ENCODE assay signal across 8 cellular contexts in the genomic region with DNA sequence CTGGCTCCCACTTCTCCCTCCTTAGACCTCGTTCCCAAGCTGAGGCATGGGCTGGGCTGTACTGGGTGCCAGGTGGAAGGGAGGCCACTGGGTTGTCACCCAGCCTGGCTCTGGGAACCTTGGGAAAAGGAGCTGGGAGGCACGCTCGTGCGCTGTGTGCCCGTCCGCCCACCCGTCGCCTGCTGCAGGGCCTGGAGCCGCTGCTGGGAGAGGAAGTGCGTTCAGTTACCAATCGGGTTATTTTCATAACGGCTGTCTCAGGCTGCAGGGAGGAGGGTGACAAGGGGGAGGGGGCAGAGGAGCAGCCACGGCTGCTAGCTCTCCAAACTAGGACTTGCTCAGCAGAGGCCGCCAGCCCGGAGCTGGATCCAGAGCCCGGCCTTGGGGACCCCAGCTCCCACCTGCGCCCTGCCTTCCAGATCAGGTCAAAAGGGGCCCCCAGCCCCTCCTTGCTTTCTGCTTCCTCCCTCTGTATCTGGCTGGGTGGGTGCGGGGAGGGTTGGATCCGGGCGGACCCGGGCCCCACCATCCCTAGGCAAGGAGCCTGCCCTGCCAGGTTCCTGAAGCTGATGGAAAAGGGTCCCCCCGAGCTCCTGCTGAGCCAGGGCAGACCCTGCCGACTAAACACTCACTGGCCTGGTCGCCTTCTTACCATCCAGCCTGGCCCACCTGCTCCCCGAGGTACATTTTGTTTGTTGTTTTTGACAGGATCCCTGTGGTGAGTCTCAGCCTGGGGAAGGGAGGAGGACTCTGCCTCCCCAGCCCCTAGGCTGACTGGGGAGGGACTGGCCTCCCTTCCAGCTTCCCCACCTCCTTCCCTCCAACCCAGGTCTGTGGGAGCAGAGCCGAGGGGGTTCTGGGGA. TPM values are rescaled to one million over a fixed set of nuclear protein-coding genes. Genes with fewer than 3 reads are reported as not detected.
DNase-seq lines count a peak whose midpoint lies in the region; ATAC-seq and TF ChIP-seq lines count a peak whose summit lies in the region.

No MANE protein-coding gene starts in this region.

- H4K91ac ChIP-seq in trophoblast cell (ENCODE audit: low read depth, low read length) = no peak overlapping the region

- H2AK5ac ChIP-seq in trophoblast cell (ENCODE audit: low read length) = no peak overlapping the region

- no peaks in the 10 kb centered on the region for H3K27me3 ChIP-seq in trophoblast cell (ENCODE audit: insufficient read depth, low read length)

- no peaks in the 10 kb centered on the region for H3K79me1 ChIP-seq in trophoblast cell (ENCODE audit: low read length)

- peak; percentile 77 for DNase-seq in NCI-H2227 (lab: John Stamatoyannopoulos, UW; ENCODE audit: unreplicated experiment)
- peak; percentile 59 for DNase-seq in activated T-cell treated with anti-CD3 and anti-CD28 coated beads for 24 hours (ENCODE audit: low read depth)
- peak; percentile 70 for DNase-seq in fibroblast of villous mesenchyme (ENCODE audit: low read depth)
- DNase-seq in trophoblast cell = no peak
- no peak for DNase-seq in G401 (ENCODE audit: low spot score)

- no peak overlapping the region for H2BK12ac ChIP-seq in trophoblast cell (ENCODE audit: low read length)

- no CpG with 5 or more reads among the region's 26 CpGs for WGBS in trophoblast cell (ENCODE audit: extremely low coverage, insufficient coverage, insufficient read length)

- H4K12ac ChIP-seq in trophoblast cell (ENCODE audit: low read depth, low read length) = no peak overlapping the region

- H3K18ac ChIP-seq in trophoblast cell (ENCODE audit: low read length) = peak overlapping the region; percentile 16

- in situ Hi-C loops in G401 (cut with HindIII; ENCODE audit: low sequenced_read_pairs) = no loop called here

- ATAC-seq in GM18508 (IDR thresholded peaks at IDR 0.05; ENCODE audit: insufficient read depth, unreplicated experiment) = peak; percentile 55
- ATAC-seq in HG02798 (IDR thresholded peaks at IDR 0.05; ENCODE audit: poor library complexity, unreplicated experiment) = peak; percentile 90
- no peak for ATAC-seq in GM21360 (IDR thresholded peaks at IDR 0.05; ENCODE audit: unreplicated experiment)

- no peak overlapping the region for H3K9ac ChIP-seq in trophoblast cell (ENCODE audit: low read length)

- no peak overlapping the region for H2BK120ac ChIP-seq in trophoblast cell (ENCODE audit: insufficient read depth, low read length, poor library complexity)

- peak overlapping the region; percentile 23 for H3K4me3 ChIP-seq in fibroblast of villous mesenchyme (ENCODE audit: low read depth, low read length)
- no peak overlapping the region for H3K4me3 ChIP-seq in trophoblast cell (ENCODE audit: low read depth, low read length)

- no peaks in the 10 kb centered on the region for H3K9me3 ChIP-seq in trophoblast cell (ENCODE audit: insufficient read depth, low read depth, low read length)

- peaks cover 2% of the 10 kb centered on the region for H3K79me2 ChIP-seq in trophoblast cell (ENCODE audit: control insufficient read depth, insufficient read depth, low read length, poor library complexity)

- peaks cover 7 to 12% of the 10 kb centered on the region in 2 experiments for H3K36me3 ChIP-seq in trophoblast cell (ENCODE audit: control insufficient read depth in 1 of 2, insufficient read depth in 2 of 2, low read length in 2 of 2)

- no peak overlapping the region for H3K27ac ChIP-seq in trophoblast cell (ENCODE audit: low read depth, low read length)

- no peak for TF ChIP-seq CTCF in fibroblast of villous mesenchyme (IDR thresholded peaks at IDR 0.05; ENCODE audit: insufficient read depth, low read depth, low read length)

- H3K4ac ChIP-seq in trophoblast cell (ENCODE audit: low read depth, low read length) = no peak overlapping the region

- no peak overlapping the region for H2BK5ac ChIP-seq in trophoblast cell (ENCODE audit: low read depth, low read length, poor library complexity)

- peaks cover 12% of the 10 kb centered on the region in 2 experiments for H3K4me1 ChIP-seq in trophoblast cell (ENCODE audit: control insufficient read depth in 1 of 2, insufficient read depth in 2 of 2, low read length in 2 of 2)

- no peak overlapping the region for H3K23ac ChIP-seq in trophoblast cell (ENCODE audit: low read length)

- no peak overlapping the region for H3K4me2 ChIP-seq in trophoblast cell (ENCODE audit: low read length)

- no peak overlapping the region for H2AFZ ChIP-seq in trophoblast cell (ENCODE audit: insufficient read depth, low read length, poor library complexity)

- H3K14ac ChIP-seq in trophoblast cell (ENCODE audit: low read length) = no peak overlapping the region

- H4K8ac ChIP-seq in trophoblast cell (ENCODE audit: low read depth, low read length) = no peak overlapping the region

RNA-seq across cellular contexts. Expression of gene DGKZ, which starts 14.3 kb away (rescaled TPM):
- total RNA-seq in fibroblast of villous mesenchyme = 50.1 and 63.1 TPM in 2 replicates
- polyA plus RNA-seq in trophoblast cell (2013) = 79.6 and 80.8 TPM in 2 replicates
- 66.2 and 68.4 TPM in 2 replicates for total RNA-seq in G401 (2014; rRNA removed; shearing (Covaris generic))

RNA-seq across cellular contexts. Expression of gene MDK, which starts 20.0 kb away (rescaled TPM):
- 11.7 and 30.0 TPM in 2 replicates for total RNA-seq in fibroblast of villous mesenchyme
- polyA plus RNA-seq in trophoblast cell (2013) = 2,817 and 2,859 TPM in 2 replicates
- 612 and 634 TPM in 2 replicates for total RNA-seq in G401 (2014; rRNA removed; shearing (Covaris generic))

RNA-seq across cellular contexts. Expression of gene CHRM4, which starts 30.1 kb away (rescaled TPM):
- total RNA-seq in fibroblast of villous mesenchyme = under 0.01 TPM in 1 of 2 replicates, not detected in the other
- polyA plus RNA-seq in trophoblast cell (2013) = 0.40 and 0.57 TPM in 2 replicates
- total RNA-seq in G401 (2014; rRNA removed; shearing (Covaris generic)) = 0.55 and 5.2 TPM in 2 replicates

Comparison
In these comparisons a context has a peak if more than half of its experiments do, and no peak if none do; other contexts are left out.
1. DNase-seq: peak in NCI-H2227 (single experiment), activated T-cell treated with anti-CD3 and anti-CD28 coated beads for 24 hours (single experiment) and fibroblast of villous mesenchyme (single experiment); none in trophoblast cell (0 of 2) and G401 (single experiment).
2. RNA of gene MDK, which starts 20.0 kb away (total RNA-seq): 612 to 634 TPM in G401; 11.7 to 30.0 TPM in fibroblast of villous mesenchyme; every median in the first group is over 10 times any median in the second.